12 cellular contexts compared by ENCODE assay signal in genomic region chr22:37678372-37678771, GRCh38. TPM values are rescaled to one million over a fixed set of nuclear protein-coding genes. Genes with fewer than 3 reads are reported as not detected.
A peak's percentile ranks its signal among the peaks of the same experiment; 100 is the strongest.
DNase-seq lines count a peak whose midpoint lies in the region; ATAC-seq and TF ChIP-seq lines count a peak whose summit lies in the region.
"Had no signal": no experiment of that assay in that cellular context is flagged by ENCODE, and none has a peak within 500 bp of the region (broad histone marks: within the 10 kb centered on the region; RNA-seq: fewer than 3 reads in every experiment).

No MANE protein-coding gene starts in this region.

- H3K4me3 ChIP-seq in hepatocyte (no peak overlapping the region), tibial nerve (peak overlapping the region in 1 of 4 donors; percentile 10), Peyer's patch (no peak overlapping the region)
- H3K4me3 ChIP-seq: A549 had no signal

- H3K27ac ChIP-seq in hepatocyte, result no peak overlapping the region
- H3K27ac ChIP-seq in tibial nerve, result peak overlapping the region in 3 of 4 donors; percentile 35 to 97 (median 94)
- peak overlapping the region in 2 of 4 donors; percentile 21 to 93 for H3K27ac ChIP-seq in Peyer's patch

- peak overlapping the region; percentile 100 for H3K27ac Mint-ChIP-seq in activated CD4-positive, alpha-beta T cell treated with anti-CD3 and anti-CD28 coated beads, Interleukin-2, amount 10 ng/mL, durations not matched to agents 7 days and 5 days
- peak overlapping the region; percentile 70 for H3K27ac Mint-ChIP-seq in activated CD8-positive, alpha-beta T cell treated with anti-CD3 and anti-CD28 coated beads for 36 hours

- WGBS in hepatocyte (ENCODE audit: low lambda C conversion rate, missing lambda C conversion rate), result 85% methylated on average over 17 of the region's 18 CpGs
- 39 to 55% methylated on average over 14 to 17 of the region's 18 CpGs for WGBS in tibial nerve, 2 donors

- H3K4me1 Mint-ChIP-seq in activated CD4-positive, alpha-beta T cell treated with anti-CD3 and anti-CD28 coated beads, Interleukin-2, amount 10 ng/mL, durations not matched to agents 7 days and 5 days, result peaks cover 58% of the 10 kb centered on the region
- peaks cover 56% of the 10 kb centered on the region for H3K4me1 Mint-ChIP-seq in activated CD8-positive, alpha-beta T cell treated with anti-CD3 and anti-CD28 coated beads for 36 hours (ENCODE audit: low read depth)

- no peak for ATAC-seq in activated CD8-positive, alpha-beta T cell treated with anti-CD3 and anti-CD28 coated beads for 36 hours
- ATAC-seq in left ventricle myocardium superior, result no peak
- ATAC-seq: A549 had no signal

- no peaks in the 10 kb centered on the region for H3K9me2 ChIP-seq in hepatocyte (replicated peaks; ENCODE audit: insufficient read depth)

- H3K9me3 ChIP-seq in hepatocyte (ENCODE audit: low read depth) (no peaks in the 10 kb centered on the region), tibial nerve (no peaks in the 10 kb centered on the region), Peyer's patch (no peaks in the 10 kb centered on the region)
- H3K9me3 ChIP-seq: A549 had no signal

- no peaks in the 10 kb centered on the region for H3K36me3 ChIP-seq in hepatocyte (replicated peaks; ENCODE audit: insufficient read depth, low read depth)
- H3K36me3 ChIP-seq in tibial nerve, result peaks cover 0 to 24% (median 0%) of the 10 kb centered on the region in 3 donors
- no peaks in the 10 kb centered on the region for H3K36me3 ChIP-seq in Peyer's patch

- TF ChIP-seq POLR2A in tibial nerve (IDR thresholded peaks at IDR 0.05) (no peak), Peyer's patch (IDR thresholded peaks at IDR 0.05) (no peak)

- H2AFZ ChIP-seq in hepatocyte, result no peak overlapping the region

- H3K4me1 ChIP-seq in hepatocyte (ENCODE audit: insufficient read depth), result peaks cover 10% of the 10 kb centered on the region
- H3K4me1 ChIP-seq in tibial nerve, result peaks cover 7 to 78% (median 39%) of the 10 kb centered on the region in 4 donors
- peaks cover 3 to 61% (median 13%) of the 10 kb centered on the region in 4 donors for H3K4me1 ChIP-seq in Peyer's patch

- peak overlapping the region; percentile 83 for H3K4me2 ChIP-seq in hepatocyte

- no peak for DNase-seq in activated CD4-positive, alpha-beta T cell treated with anti-CD3 and anti-CD28 coated beads, Interleukin-2, amount 10 ng/mL, durations not matched to agents 7 days and 5 days
- no peak for DNase-seq in activated CD4-positive, alpha-beta T cell treated with anti-CD3 and anti-CD28 coated beads for 48 hours
- no peak for DNase-seq in activated CD8-positive, alpha-beta T cell treated with anti-CD3 and anti-CD28 coated beads for 36 hours
- DNase-seq in hepatocyte (ENCODE audit: low spot score) (no peak), tibial nerve (ENCODE audit: low spot score in 2 of 2) (no peak), DMS 273 treated with DMSO at 0.1 percent for 48 hours (lab: John Stamatoyannopoulos, UW) (no peak), left ventricle myocardium superior (no peak), Peyer's patch (no peak)
- DNase-seq: head of caudate nucleus, midbrain, NCI-H1417 had no signal

- no peaks in the 10 kb centered on the region for H3K9me3 Mint-ChIP-seq in activated CD4-positive, alpha-beta T cell treated with anti-CD3 and anti-CD28 coated beads, Interleukin-2, amount 10 ng/mL, durations not matched to agents 7 days and 5 days
- H3K9me3 Mint-ChIP-seq in activated CD8-positive, alpha-beta T cell treated with anti-CD3 and anti-CD28 coated beads for 36 hours, result no peaks in the 10 kb centered on the region

- H3K27me3 ChIP-seq in hepatocyte (no peaks in the 10 kb centered on the region), tibial nerve (no peaks in the 10 kb centered on the region), Peyer's patch (no peaks in the 10 kb centered on the region)

- H4K20me1 ChIP-seq in hepatocyte (ENCODE audit: insufficient read depth, poor library complexity, severe bottlenecking), result peaks cover 12% of the 10 kb centered on the region

- peaks cover 12% of the 10 kb centered on the region for H3K79me2 ChIP-seq in hepatocyte

- TF ChIP-seq EP300 in tibial nerve (IDR thresholded peaks at IDR 0.05), result no peak

- TF ChIP-seq CTCF in activated CD8-positive, alpha-beta T cell treated with anti-CD3 and anti-CD28 coated beads for 36 hours (IDR thresholded peaks at IDR 0.05), result no peak
- TF ChIP-seq CTCF in hepatocyte (IDR thresholded peaks at IDR 0.05; ENCODE audit: poor library complexity) (no peak), tibial nerve (IDR thresholded peaks at IDR 0.05) (no peak), Peyer's patch (IDR thresholded peaks at IDR 0.05) (no peak)

- H3K4me3 Mint-ChIP-seq in activated CD4-positive, alpha-beta T cell treated with anti-CD3 and anti-CD28 coated beads, Interleukin-2, amount 10 ng/mL, durations not matched to agents 7 days and 5 days, result no peak overlapping the region
- no peak overlapping the region for H3K4me3 Mint-ChIP-seq in activated CD8-positive, alpha-beta T cell treated with anti-CD3 and anti-CD28 coated beads for 36 hours

- no peaks in the 10 kb centered on the region for H3K27me3 Mint-ChIP-seq in activated CD4-positive, alpha-beta T cell treated with anti-CD3 and anti-CD28 coated beads, Interleukin-2, amount 10 ng/mL, durations not matched to agents 7 days and 5 days
- H3K27me3 Mint-ChIP-seq in activated CD8-positive, alpha-beta T cell treated with anti-CD3 and anti-CD28 coated beads for 36 hours, result no peaks in the 10 kb centered on the region

- CTCF ChIA-PET in activated CD4-positive, alpha-beta T cell treated with anti-CD3 and anti-CD28 coated beads, Interleukin-2, amount 10 ng/mL, durations not matched to agents 7 days and 5 days (lab: Charles Lee), result interaction anchor here (1.2 to 15.4 kb wide), 2 partner anchors 20 to 36 kb away, joined by 3 to 143 read pairs; partner anchors contain the start of genes PDXP and SH3BP1
- CTCF ChIA-PET in activated CD8-positive, alpha-beta T cell treated with anti-CD3 and anti-CD28 coated beads for 36 hours (lab: Charles Lee), result interaction anchor here (1.7 to 68.1 kb wide), 2 partner anchors 17 to 53 kb away, joined by 5 to 1770 read pairs; partner anchors contain the start of genes GGA1 and SH3BP1

- POLR2A ChIA-PET in activated CD4-positive, alpha-beta T cell treated with anti-CD3 and anti-CD28 coated beads, Interleukin-2, amount 10 ng/mL, durations not matched to agents 7 days and 5 days (lab: Charles Lee), result interaction anchor here (0.7 kb wide), 1 partner anchor 52 kb away, joined by 11 read pairs; no protein-coding TSS in a partner anchor
- POLR2A ChIA-PET in activated CD8-positive, alpha-beta T cell treated with anti-CD3 and anti-CD28 coated beads for 36 hours (lab: Charles Lee), result interaction anchor here (0.7 to 3.4 kb wide), 5 partner anchors 8 to 173 kb away, joined by 3 to 13 read pairs (median 3); partner anchors contain the start of gene NOL12

- peaks cover 22% of the 10 kb centered on the region for H3K36me3 Mint-ChIP-seq in activated CD4-positive, alpha-beta T cell treated with anti-CD3 and anti-CD28 coated beads, Interleukin-2, amount 10 ng/mL, durations not matched to agents 7 days and 5 days (ENCODE audit: low read depth)
- H3K36me3 Mint-ChIP-seq in activated CD8-positive, alpha-beta T cell treated with anti-CD3 and anti-CD28 coated beads for 36 hours (ENCODE audit: low read depth), result peaks cover 4% of the 10 kb centered on the region

- intact Hi-C loops in activated CD8-positive, alpha-beta T cell treated with anti-CD3 and anti-CD28 coated beads for 36 hours (cut with micrococcal nuclease), result loop anchor here (5.0 kb wide), 1 partner anchor 41 kb away; the partner anchor contains the start of gene SH3BP1
- intact Hi-C loops in left ventricle myocardium superior (cut with micrococcal nuclease), result no loop called here

RNA-seq across cellular contexts. Expression of gene LGALS1, which starts 2.9 kb away (rescaled TPM):
- 1,000 to 10,000 TPM; 1,140 to 1,273 TPM for total RNA-seq in activated CD4-positive, alpha-beta T cell treated with anti-CD3 and anti-CD28 coated beads, Interleukin-2, amount 10 ng/mL, durations not matched to agents 7 days and 5 days
- total RNA-seq in activated CD8-positive, alpha-beta T cell treated with anti-CD3 and anti-CD28 coated beads for 36 hours, result 100 to 1,000 TPM; 247 to 261 TPM
- 780 and 875 TPM in 2 replicates for total RNA-seq in hepatocyte
- polyA plus RNA-seq in hepatocyte, result 565 and 568 TPM in 2 replicates
- 1,000 to 10,000 TPM; 1,362 to 3,592 (median 2,463) TPM for total RNA-seq in tibial nerve
- total RNA-seq in left ventricle myocardium superior, result 1,086 TPM
- 100 to 1,000 TPM in 1 of 4 donors, 10 to 100 TPM in 3; 44.8 to 352 (median 73.5) TPM for total RNA-seq in Peyer's patch

RNA-seq across cellular contexts. Expression of gene NOL12, which starts 7.8 kb away (rescaled TPM):
- 10 to 100 TPM; 57.3 to 57.7 TPM for total RNA-seq in activated CD4-positive, alpha-beta T cell treated with anti-CD3 and anti-CD28 coated beads, Interleukin-2, amount 10 ng/mL, durations not matched to agents 7 days and 5 days
- total RNA-seq in activated CD8-positive, alpha-beta T cell treated with anti-CD3 and anti-CD28 coated beads for 36 hours, result 10 to 100 TPM; 36.8 to 38.8 TPM
- total RNA-seq in hepatocyte, result 11.4 and 22.6 TPM in 2 replicates
- polyA plus RNA-seq in hepatocyte, result 27.6 and 31.9 TPM in 2 replicates
- 10 to 100 TPM; 24.1 to 39.5 (median 31.2) TPM for total RNA-seq in tibial nerve
- total RNA-seq in left ventricle myocardium superior, result 12.0 TPM
- total RNA-seq in Peyer's patch, result 100 to 1,000 TPM in 1 of 4 donors, 10 to 100 TPM in 3; 37.5 to 144 (median 57.1) TPM

RNA-seq across cellular contexts. Expression of gene TRIOBP, which starts 18.5 kb away (rescaled TPM):
- 10 to 100 TPM; 44.1 to 53.5 TPM for total RNA-seq in activated CD4-positive, alpha-beta T cell treated with anti-CD3 and anti-CD28 coated beads, Interleukin-2, amount 10 ng/mL, durations not matched to agents 7 days and 5 days
- 10 to 100 TPM; 17.8 to 20.7 TPM for total RNA-seq in activated CD8-positive, alpha-beta T cell treated with anti-CD3 and anti-CD28 coated beads for 36 hours
- 51.2 and 57.2 TPM in 2 replicates for total RNA-seq in hepatocyte
- polyA plus RNA-seq in hepatocyte, result 96.1 and 97.4 TPM in 2 replicates
- 100 to 1,000 TPM; 140 to 160 (median 151) TPM for total RNA-seq in tibial nerve
- 82.7 TPM for total RNA-seq in left ventricle myocardium superior
- total RNA-seq in Peyer's patch, result 10 to 100 TPM; 54.6 to 89.1 (median 83.6) TPM

RNA-seq across cellular contexts. Expression of gene PDXP, which starts 19.8 kb away (rescaled TPM):
- total RNA-seq in activated CD4-positive, alpha-beta T cell treated with anti-CD3 and anti-CD28 coated beads, Interleukin-2, amount 10 ng/mL, durations not matched to agents 7 days and 5 days, result 10 to 100 TPM; 21.5 to 21.8 TPM
- 10 to 100 TPM; 51.3 to 51.5 TPM for total RNA-seq in activated CD8-positive, alpha-beta T cell treated with anti-CD3 and anti-CD28 coated beads for 36 hours
- total RNA-seq in hepatocyte, result 15.0 and 18.3 TPM in 2 replicates
- polyA plus RNA-seq in hepatocyte, result 25.0 and 27.6 TPM in 2 replicates
- 10 to 100 TPM; 14.7 to 19.7 (median 16.2) TPM for total RNA-seq in tibial nerve
- 21.5 TPM for total RNA-seq in left ventricle myocardium superior
- 100 to 1,000 TPM in 3 of 4 donors, 10 to 100 TPM in 1; 19.0 to 146 (median 111) TPM for total RNA-seq in Peyer's patch

RNA-seq across cellular contexts. Expression of gene SH3BP1, which starts 38.9 kb away (rescaled TPM):
- total RNA-seq in activated CD4-positive, alpha-beta T cell treated with anti-CD3 and anti-CD28 coated beads, Interleukin-2, amount 10 ng/mL, durations not matched to agents 7 days and 5 days, result 100 to 1,000 TPM; 184 to 187 TPM
- 100 to 1,000 TPM; 122 to 128 TPM for total RNA-seq in activated CD8-positive, alpha-beta T cell treated with anti-CD3 and anti-CD28 coated beads for 36 hours
- total RNA-seq in hepatocyte (6.4 and 14.0 TPM in 2 replicates), tibial nerve (10 to 100 TPM in 2 of 4 donors, 1 to 10 TPM in 2; 7.5 to 19.8 (median 13.9) TPM), left ventricle myocardium superior (2.7 TPM), Peyer's patch (100 to 1,000 TPM in 1 of 4 donors, 10 to 100 TPM in 3; 55.0 to 135 (median 71.8) TPM)
- 12.3 and 21.6 TPM in 2 replicates for polyA plus RNA-seq in hepatocyte
